ENCODE assay signal across 20 cellular contexts in the genomic region with DNA sequence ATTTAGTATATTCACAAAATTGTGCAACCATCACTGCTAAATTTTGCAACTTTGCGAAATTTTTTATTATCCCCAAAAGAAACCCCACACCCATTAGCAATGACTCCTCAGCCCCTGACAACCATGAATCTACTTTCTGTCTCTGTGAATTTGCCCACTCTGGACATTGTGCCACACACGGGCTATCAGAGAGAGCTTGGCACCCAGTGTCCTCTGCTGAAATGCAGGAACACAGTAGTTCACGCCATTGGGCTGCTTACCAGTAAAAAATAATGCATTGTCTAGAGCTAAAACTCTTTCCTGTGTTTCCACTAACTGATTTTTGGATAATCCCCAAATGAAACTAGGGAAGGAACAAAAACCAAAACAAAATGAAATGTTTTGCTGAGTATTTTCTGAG.
"Had no signal": no experiment of that assay in that cellular context is flagged by ENCODE, and none has a peak within 500 bp of the region (broad histone marks: within the 10 kb centered on the region; RNA-seq: fewer than 3 reads in every experiment).

No MANE protein-coding gene starts in this region.

- H3K36me3 ChIP-seq: esophagus squamous epithelium, gastroesophageal sphincter, left lung, pancreas, suprapubic skin, thyroid gland, uterus had no signal

- H3K4me1 ChIP-seq: esophagus squamous epithelium, gastroesophageal sphincter, left lung, psoas muscle, suprapubic skin, thyroid gland, uterus had no signal

- ATAC-seq: effector memory CD8-positive, alpha-beta T cell; gastroesophageal sphincter; left lung had no signal

- H3K27ac ChIP-seq: esophagus squamous epithelium, gastroesophageal sphincter, left lung, pancreas, psoas muscle, suprapubic skin, thyroid gland, uterus had no signal

- DNase-seq: effector memory CD8-positive, alpha-beta T cell; esophagus squamous epithelium; foreskin fibroblast; glutamatergic neuron; islet precursor cell; left lung; mesenchymal stem cell; naive B cell; occipital lobe; psoas muscle; retina; small intestine; stimulated activated CD4-positive, alpha-beta T cell treated with anti-CD3 and anti-CD28 coated beads, Interleukin-12 subunit alpha, Interleukin-12 subunit beta, amount 100 ng/mL, for 4 hours; stimulated activated naive CD4-positive, alpha-beta T cell; thyroid gland; uterus had no signal

- FAIRE-seq: pancreas, small intestine had no signal

- H3K9me3 ChIP-seq: pancreas, psoas muscle, suprapubic skin, thyroid gland, uterus had no signal

- H3K4me3 ChIP-seq: esophagus squamous epithelium, gastroesophageal sphincter, left lung, lung, pancreas, psoas muscle, suprapubic skin, thyroid gland, uterus had no signal

- H3K27me3 ChIP-seq: pancreas, suprapubic skin, thyroid gland, uterus had no signal
